8 cellular contexts compared by ENCODE assay signal in genomic region chr11:62125316-62125715, GRCh38. TPM values are rescaled to one million over a fixed set of nuclear protein-coding genes. Genes with fewer than 3 reads are reported as not detected.
DNase-seq lines count a peak whose midpoint lies in the region; ATAC-seq and TF ChIP-seq lines count a peak whose summit lies in the region.

No MANE protein-coding gene starts in this region.

- H3K9me2 ChIP-seq in GM23338 (ENCODE audit: insufficient read depth) = no peaks in the 10 kb centered on the region

- 0 out of 2 replicates have a peak, but pooled peaks cover under 1% of the 10 kb centered on the region for H3K36me3 ChIP-seq in ACC112 (ENCODE audit: insufficient read depth, low read length)
- H3K36me3 ChIP-seq in GM23338 (ENCODE audit: insufficient read depth) = peaks cover under 1% of the 10 kb centered on the region; the same call in 1 of the 2 replicates
- H3K36me3 ChIP-seq in WERI-Rb-1 = peaks cover 55% of the 10 kb centered on the region

- H4K20me1 ChIP-seq in GM23338 (replicated peaks; ENCODE audit: insufficient read depth) = peaks cover 26% of the 10 kb centered on the region

- H3K36me3 Mint-ChIP-seq in GM23338 (ENCODE audit: low read depth) (peaks cover 21% of the 10 kb centered on the region), glutamatergic neuron (ENCODE audit: unreplicated experiment) (no peaks in the 10 kb centered on the region)

- H3K27ac Mint-ChIP-seq in GM23338 (no peak overlapping the region), glutamatergic neuron (ENCODE audit: unreplicated experiment) (peak overlapping the region; percentile 90)

- H3K9me3 ChIP-seq in WERI-Rb-1 (ENCODE audit: severe bottlenecking) = no peaks in the 10 kb centered on the region

- no peaks in the 10 kb centered on the region for H3K9me3 Mint-ChIP-seq in GM23338
- peaks cover 2% of the 10 kb centered on the region for H3K9me3 Mint-ChIP-seq in glutamatergic neuron (ENCODE audit: unreplicated experiment)

- H2AFZ ChIP-seq in ACC112 (ENCODE audit: low read length, unreplicated experiment) = peak overlapping the region; percentile 46
- H2AFZ ChIP-seq in GM23338 = no peak overlapping the region

- H3K4me3 Mint-ChIP-seq in GM23338 = peak overlapping the region; percentile 99
- H3K4me3 Mint-ChIP-seq in glutamatergic neuron (ENCODE audit: unreplicated experiment) = peak overlapping the region; percentile 97

- no peaks in the 10 kb centered on the region for H3K27me3 ChIP-seq in ACC112 (ENCODE audit: insufficient read depth, low read length)
- H3K27me3 ChIP-seq in GM23338 (ENCODE audit: insufficient read depth) = no peaks in the 10 kb centered on the region
- no peaks in the 10 kb centered on the region for H3K27me3 ChIP-seq in WERI-Rb-1 (ENCODE audit: insufficient read depth, low read depth, severe bottlenecking)

- ATAC-seq in GM23338 (no peak), GM19023 (IDR thresholded peaks at IDR 0.05; ENCODE audit: unreplicated experiment) (no peak), GM18861 (IDR thresholded peaks at IDR 0.05; ENCODE audit: unreplicated experiment) (no peak)

- H3K4me3 ChIP-seq in ACC112 (ENCODE audit: low read depth, low read length) = peak overlapping the region; percentile 85
- H3K4me3 ChIP-seq in GM23338 = peak overlapping the region; percentile 97
- peak overlapping the region; percentile 99; the same call in 1 of the 2 replicates for H3K4me3 ChIP-seq in WERI-Rb-1 (ENCODE audit: low read depth, low read length)

- H3K79me2 ChIP-seq in ACC112 (ENCODE audit: control insufficient read depth, insufficient read depth, low read length, unreplicated experiment) (peaks cover 64% of the 10 kb centered on the region), GM23338 (replicated peaks; ENCODE audit: insufficient read depth) (peaks cover 62% of the 10 kb centered on the region)

- H3K4me2 ChIP-seq in GM23338 = peak overlapping the region; percentile 95

- H3K27me3 Mint-ChIP-seq in GM23338 (ENCODE audit: insufficient read depth, low read depth, poor library complexity) (peaks cover 3% of the 10 kb centered on the region), glutamatergic neuron (ENCODE audit: unreplicated experiment) (peaks cover 5% of the 10 kb centered on the region)

- H3F3A ChIP-seq in GM23338 (replicated peaks; ENCODE audit: low read depth) = no peaks in the 10 kb centered on the region

- DNase-seq in GM23338 (ENCODE audit: low spot score) (no peak), WERI-Rb-1 (no peak), glutamatergic neuron (no peak), anterior cingulate cortex (lab: John Stamatoyannopoulos, UW) (no peak), ureter (ENCODE audit: low spot score) (no peak)

- H3K4me1 ChIP-seq in ACC112 (ENCODE audit: control insufficient read depth, insufficient read depth, low read length, unreplicated experiment) (peaks cover 18% of the 10 kb centered on the region), GM23338 (ENCODE audit: insufficient read depth) (peaks cover 12% of the 10 kb centered on the region)

- TF ChIP-seq CTCF in GM23338 (conservative IDR thresholded peaks at IDR 0.05; ENCODE audit: low read depth in 2 of 2) = no peak
- no peak for TF ChIP-seq CTCF in WERI-Rb-1 (IDR thresholded peaks at IDR 0.05; ENCODE audit: low read depth, low read length)
- TF ChIP-seq CTCF in glutamatergic neuron (IDR thresholded peaks at IDR 0.05; ENCODE audit: partially characterized antibody, unreplicated experiment) = no peak

- H3K4me1 Mint-ChIP-seq in GM23338 (peaks cover 19% of the 10 kb centered on the region), glutamatergic neuron (ENCODE audit: low read depth, unreplicated experiment) (peaks cover 17% of the 10 kb centered on the region)

- H3K27ac ChIP-seq in ACC112 (ENCODE audit: low read depth, low read length) (no peak overlapping the region), GM23338 (ENCODE audit: low read depth) (no peak overlapping the region), WERI-Rb-1 (no peak overlapping the region)

TF ChIP-seq in GM23338, 12 proteins besides CTCF, POLR2A, EP300 and RAD21 (continues in another document):
- TF ChIP-seq EZH2phosphoT487 (IDR thresholded peaks at IDR 0.05; ENCODE audit: unreplicated experiment) (no peak), ZNF462 (CRISPR knock-in tag; IDR thresholded peaks at IDR 0.05) (no peak), STAT1 (IDR thresholded peaks at IDR 0.05; ENCODE audit: unreplicated experiment) (no peak), REST (IDR thresholded peaks at IDR 0.05; ENCODE audit: unreplicated experiment) (no peak)

RNA-seq across cellular contexts. Expression of gene INCENP, which starts 1.5 kb away (rescaled TPM):
- 115 and 131 TPM in 2 replicates for total RNA-seq in GM23338 (2014; rRNA removed; shearing (Covaris generic))
- polyA plus RNA-seq in GM23338 (2016; fragmentation: Nextera tagmentation; extraction: Ambion mirVana) = 35.6 and 41.3 TPM in 2 replicates
- total RNA-seq in glutamatergic neuron (ENCODE audit: unreplicated experiment) = 48.0 TPM
- 14.4 TPM for total RNA-seq in ureter
